In the genomic region with DNA sequence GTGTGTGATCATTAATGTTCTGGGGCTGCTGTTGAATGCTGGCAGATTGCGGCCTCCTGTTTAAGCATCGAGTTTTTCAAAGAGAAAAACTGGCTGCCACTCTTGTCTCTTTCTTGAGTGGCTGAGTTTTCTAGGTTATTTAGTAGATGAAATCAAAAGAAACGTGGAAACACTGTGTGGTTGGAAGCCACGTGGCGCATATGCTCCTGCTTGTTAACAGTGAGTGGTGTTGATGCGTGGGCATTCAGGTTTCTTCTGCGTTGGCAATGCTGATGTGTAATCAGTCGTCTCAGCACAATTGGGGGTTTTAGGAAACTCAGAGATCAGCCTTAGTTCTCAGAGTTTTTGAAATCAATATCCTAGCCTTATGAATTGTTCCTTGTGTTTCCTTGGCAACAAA, we compare ENCODE assay signal across 21 cellular contexts.
DNase-seq lines count a peak whose midpoint lies in the region; ATAC-seq lines count a peak whose summit lies in the region.
"Had no signal": no experiment of that assay in that cellular context is flagged by ENCODE, and none has a peak within 500 bp of the region (broad histone marks: within the 10 kb centered on the region; RNA-seq: fewer than 3 reads in every experiment).

No MANE protein-coding gene starts in this region.

- no peak overlapping the region for H3K4me3 ChIP-seq in aorta (ENCODE audit: low read length in 2 of 2)
- H3K4me3 ChIP-seq: A549, BLaER1, GM23338 had no signal

- H3K36me3 Mint-ChIP-seq in memory B cell = peaks cover 9% of the 10 kb centered on the region
- peaks cover 5% of the 10 kb centered on the region for H3K36me3 Mint-ChIP-seq in activated CD4-positive, alpha-beta T cell treated with anti-CD3 and anti-CD28 coated beads for 36 hours (ENCODE audit: low read depth)

- H3K27ac ChIP-seq in caudate nucleus (ENCODE audit: low read depth, low read length) (peak overlapping the region; percentile 49), aorta (ENCODE audit: low read depth in 1 of 2, low read length in 2 of 2) (no peak overlapping the region)
- H3K27ac ChIP-seq: 22Rv1, A549, BLaER1 had no signal

- POLR2A ChIA-PET in activated CD4-positive, alpha-beta T cell treated with anti-CD3 and anti-CD28 coated beads for 36 hours (lab: Charles Lee) = no interaction called here

- no peaks in the 10 kb centered on the region for H3K4me1 ChIP-seq in aorta (ENCODE audit: control insufficient read depth in 1 of 2, insufficient read depth in 2 of 2, low read length in 2 of 2)
- H3K4me1 ChIP-seq: BLaER1 had no signal

- H3K9me3 ChIP-seq in aorta (ENCODE audit: control insufficient read depth, low read length) = no peaks in the 10 kb centered on the region
- H3K9me3 ChIP-seq: A549, BLaER1 had no signal

- 78 to 83% methylated on average over 8 of the region's 8 CpGs for WGBS in aorta, 2 donors

- ATAC-seq in Right ventricle myocardium inferior = no peak
- ATAC-seq in memory B cell (ENCODE audit: low read depth) = no peak
- ATAC-seq in activated CD4-positive, alpha-beta T cell treated with anti-CD3 and anti-CD28 coated beads for 36 hours = no peak
- ATAC-seq in aorta (ENCODE audit: low FRiP score) = no peak
- ATAC-seq: A549, GM23338, HCT116, HepG2 had no signal

- peak; percentile 29 for DNase-seq in cardiac septum (ENCODE audit: low spot score)
- DNase-seq in Right ventricle myocardium inferior (ENCODE audit: missing footprints) = no peak
- DNase-seq in caudate nucleus (lab: John Stamatoyannopoulos, UW) = peak in 29 of 61 donors; percentile 12 to 91 (median 50)
- DNase-seq in memory B cell (ENCODE audit: low spot score in 2 of 2) = no peak
- no peak for DNase-seq in activated CD4-positive, alpha-beta T cell treated with anti-CD3 and anti-CD28 coated beads for 36 hours
- no peak for DNase-seq in kidney tubule cell (ENCODE audit: low spot score)
- no peak for DNase-seq in aorta
- DNase-seq: AML-193; CD4-positive, alpha-beta memory T cell; DMS153; DMS79; GDM1; H7; HFFc6 had no signal

- no peaks in the 10 kb centered on the region for H3K9me3 Mint-ChIP-seq in memory B cell
- no peaks in the 10 kb centered on the region for H3K9me3 Mint-ChIP-seq in activated CD4-positive, alpha-beta T cell treated with anti-CD3 and anti-CD28 coated beads for 36 hours (ENCODE audit: low read depth)
- H3K9me3 Mint-ChIP-seq: CD14-positive monocyte; CD4-positive, alpha-beta memory T cell; GM23338; HFFc6 had no signal

- CTCF ChIA-PET in activated CD4-positive, alpha-beta T cell treated with anti-CD3 and anti-CD28 coated beads for 36 hours (lab: Charles Lee) = no interaction called here

- H3K4me3 Mint-ChIP-seq in memory B cell = no peak overlapping the region
- no peak overlapping the region for H3K4me3 Mint-ChIP-seq in activated CD4-positive, alpha-beta T cell treated with anti-CD3 and anti-CD28 coated beads for 36 hours
- H3K4me3 Mint-ChIP-seq: CD14-positive monocyte; CD4-positive, alpha-beta memory T cell; GM23338; HFFc6 had no signal

- no peaks in the 10 kb centered on the region for H3K27me3 Mint-ChIP-seq in memory B cell
- H3K27me3 Mint-ChIP-seq in activated CD4-positive, alpha-beta T cell treated with anti-CD3 and anti-CD28 coated beads for 36 hours = no peaks in the 10 kb centered on the region
- H3K27me3 Mint-ChIP-seq: CD4-positive, alpha-beta memory T cell had no signal

- peak overlapping the region; percentile 9 for H3K27ac Mint-ChIP-seq in memory B cell
- H3K27ac Mint-ChIP-seq in activated CD4-positive, alpha-beta T cell treated with anti-CD3 and anti-CD28 coated beads for 36 hours = no peak overlapping the region
- H3K27ac Mint-ChIP-seq: CD4-positive, alpha-beta memory T cell; GM23338; HFFc6 had no signal

- no peaks in the 10 kb centered on the region for H3K27me3 ChIP-seq in aorta (ENCODE audit: control insufficient read depth in 1 of 2, insufficient read depth in 2 of 2, low read length in 1 of 2)
- H3K27me3 ChIP-seq: BLaER1 had no signal

- peaks cover 0 to 4% of the 10 kb centered on the region in 2 donors for H3K36me3 ChIP-seq in aorta (ENCODE audit: control insufficient read depth in 1 of 2, insufficient read depth in 2 of 2, low read length in 1 of 2)

- peaks cover 6% of the 10 kb centered on the region for H3K4me1 Mint-ChIP-seq in memory B cell
- no peaks in the 10 kb centered on the region for H3K4me1 Mint-ChIP-seq in activated CD4-positive, alpha-beta T cell treated with anti-CD3 and anti-CD28 coated beads for 36 hours
- H3K4me1 Mint-ChIP-seq: CD14-positive monocyte had no signal

- intact Hi-C loops in cardiac septum (cut with DNase I) = no loop called here
- intact Hi-C loops in Right ventricle myocardium inferior (cut with DNase I) = no loop called here
- intact Hi-C loops in activated CD4-positive, alpha-beta T cell treated with anti-CD3 and anti-CD28 coated beads for 36 hours (cut with DNase I, micrococcal nuclease) = no loop called here
- intact Hi-C loops in aorta (cut with DNase I) = no loop called here
